Comparison of ENCODE assay signal across 8 cellular contexts in genomic region chr16:87702325-87702811, GRCh38.
DNase-seq lines count a peak whose midpoint lies in the region; ATAC-seq and TF ChIP-seq lines count a peak whose summit lies in the region.

No MANE protein-coding gene starts in this region.

- no peak overlapping the region for H3K27ac ChIP-seq in uterus

- peak overlapping the region; percentile 82 for H3K27ac Mint-ChIP-seq in activated CD4-positive, alpha-beta memory T cell treated with anti-CD3 and anti-CD28 coated beads, Interleukin-2, amount 10 ng/mL, durations not matched to agents 7 days and 5 days

- CTCF ChIA-PET in activated CD4-positive, alpha-beta memory T cell treated with anti-CD3 and anti-CD28 coated beads, Interleukin-2, amount 10 ng/mL, durations not matched to agents 7 days and 5 days (lab: Charles Lee): interaction anchor here (0.9 to 1.8 kb wide), 6 partner anchors 11 to 318 kb away, joined by 3 to 8 read pairs (median 4); partner anchors contain the start of genes FBXO31 and KLHDC4

- H3K36me3 Mint-ChIP-seq in activated CD4-positive, alpha-beta memory T cell treated with anti-CD3 and anti-CD28 coated beads, Interleukin-2, amount 10 ng/mL, durations not matched to agents 7 days and 5 days (ENCODE audit: low read depth): peaks cover 31% of the 10 kb centered on the region

- peak; percentile 57 for DNase-seq in Right ventricle myocardium superior
- no peak for DNase-seq in left cardiac atrium
- peak; percentile 62 for DNase-seq in activated CD4-positive, alpha-beta memory T cell treated with anti-CD3 and anti-CD28 coated beads, Interleukin-2, amount 10 ng/mL, durations not matched to agents 7 days and 5 days
- peak; percentile 37 for DNase-seq in fibroblast of pulmonary artery (ENCODE audit: low read depth)
- DNase-seq in stimulated activated CD4-positive, alpha-beta T cell treated with anti-CD3 and anti-CD28 coated beads, Interleukin-4, amount 100 ng/mL, for 4 hours: peak; percentile 12 to 26
- no peak for DNase-seq in omental fat pad (ENCODE audit: low spot score)
- DNase-seq in uterus: no peak

- TF ChIP-seq POLR2A in uterus (IDR thresholded peaks at IDR 0.05): no peak

- ATAC-seq in Right ventricle myocardium superior (ENCODE audit: poor library complexity) (peak; percentile 32), left cardiac atrium (no peak), HG03108 (IDR thresholded peaks at IDR 0.05; ENCODE audit: unreplicated experiment) (peak; percentile 51), omental fat pad (ENCODE audit: low FRiP score) (no peak)

- H3K4me1 ChIP-seq in uterus: no peaks in the 10 kb centered on the region

- POLR2A ChIA-PET in activated CD4-positive, alpha-beta memory T cell treated with anti-CD3 and anti-CD28 coated beads, Interleukin-2, amount 10 ng/mL, durations not matched to agents 7 days and 5 days (lab: Charles Lee): interaction anchor here (0.7 to 2.4 kb wide), 5 partner anchors 8 to 66 kb away, joined by 3 to 8 read pairs (median 4); partner anchors contain the start of gene KLHDC4

- peak; percentile 59 for TF ChIP-seq CTCF in fibroblast of pulmonary artery (IDR thresholded peaks at IDR 0.05; ENCODE audit: low read length, missing control alignments)
- no peak for TF ChIP-seq CTCF in omental fat pad (IDR thresholded peaks at IDR 0.05)
- peak in 2 of 4 experiments; percentile 14 to 22 for TF ChIP-seq CTCF in uterus (IDR thresholded peaks at IDR 0.05)

- peaks cover 62% of the 10 kb centered on the region for H3K4me1 Mint-ChIP-seq in activated CD4-positive, alpha-beta memory T cell treated with anti-CD3 and anti-CD28 coated beads, Interleukin-2, amount 10 ng/mL, durations not matched to agents 7 days and 5 days

- H3K27me3 ChIP-seq in uterus: no peaks in the 10 kb centered on the region

- H3K4me3 ChIP-seq in fibroblast of pulmonary artery (replicated peaks; ENCODE audit: low read depth, low read length) (no peak overlapping the region), uterus (no peak overlapping the region)

- no peaks in the 10 kb centered on the region for H3K27me3 Mint-ChIP-seq in activated CD4-positive, alpha-beta memory T cell treated with anti-CD3 and anti-CD28 coated beads, Interleukin-2, amount 10 ng/mL, durations not matched to agents 7 days and 5 days

- H3K9me3 Mint-ChIP-seq in activated CD4-positive, alpha-beta memory T cell treated with anti-CD3 and anti-CD28 coated beads, Interleukin-2, amount 10 ng/mL, durations not matched to agents 7 days and 5 days: no peaks in the 10 kb centered on the region

- intact Hi-C loops in Right ventricle myocardium superior (cut with DNase I): no loop called here
- intact Hi-C loops in left cardiac atrium (cut with DNase I): no loop called here
- intact Hi-C loops in uterus (cut with DNase I; ENCODE audit: low total_unique reads): no loop called here

- H3K36me3 ChIP-seq in uterus: no peaks in the 10 kb centered on the region

- H3K9me3 ChIP-seq in uterus: no peaks in the 10 kb centered on the region

- H3K4me3 Mint-ChIP-seq in activated CD4-positive, alpha-beta memory T cell treated with anti-CD3 and anti-CD28 coated beads, Interleukin-2, amount 10 ng/mL, durations not matched to agents 7 days and 5 days: peak overlapping the region; percentile 8

Comparison
In these comparisons a context has a peak if more than half of its experiments do, and no peak if none do; other contexts are left out.
1. ATAC-seq: peak in Right ventricle myocardium superior (single experiment) and HG03108 (single experiment); none in left cardiac atrium (0 of 2) and omental fat pad (single experiment).
2. DNase-seq: peak in Right ventricle myocardium superior (single experiment), activated CD4-positive, alpha-beta memory T cell treated with anti-CD3 and anti-CD28 coated beads, Interleukin-2, amount 10 ng/mL, durations not matched to agents 7 days and 5 days (single experiment), fibroblast of pulmonary artery (single experiment) and stimulated activated CD4-positive, alpha-beta T cell treated with anti-CD3 and anti-CD28 coated beads, Interleukin-4, amount 100 ng/mL, for 4 hours (2 of 2); none in left cardiac atrium (single experiment), omental fat pad (single experiment) and uterus (0 of 2).